In genomic region chrX:154804564-154804956, GRCh38 we compare ENCODE assay signal across 9 cellular contexts. TPM values are rescaled to one million over a fixed set of nuclear protein-coding genes. Genes with fewer than 3 reads are reported as not detected.
DNase-seq lines count a peak whose midpoint lies in the region; ATAC-seq and TF ChIP-seq lines count a peak whose summit lies in the region.
"Had no signal": no experiment of that assay in that cellular context is flagged by ENCODE, and none has a peak within 500 bp of the region (broad histone marks: within the 10 kb centered on the region; RNA-seq: fewer than 3 reads in every experiment).

No MANE protein-coding gene starts in this region.

- no peaks in the 10 kb centered on the region for H3F3A ChIP-seq in smooth muscle cell (ENCODE audit: low read depth)

- H3K4me1 ChIP-seq in HAP-1 (peaks cover 24% of the 10 kb centered on the region), hepatocyte (ENCODE audit: insufficient read depth) (peaks cover 9% of the 10 kb centered on the region), smooth muscle cell (ENCODE audit: low read depth) (no peaks in the 10 kb centered on the region)

- H3K79me2 ChIP-seq in hepatocyte = peaks cover 3% of the 10 kb centered on the region
- H3K79me2 ChIP-seq in smooth muscle cell (ENCODE audit: low read depth) = no peaks in the 10 kb centered on the region

- H4K20me1 ChIP-seq in hepatocyte (ENCODE audit: insufficient read depth, poor library complexity, severe bottlenecking) (no peaks in the 10 kb centered on the region), smooth muscle cell (ENCODE audit: low read depth) (no peaks in the 10 kb centered on the region)

- WGBS in hepatocyte (ENCODE audit: low lambda C conversion rate, missing lambda C conversion rate) = 39% methylated on average over 5 of the region's 5 CpGs
- WGBS in smooth muscle cell (ENCODE audit: low lambda C conversion rate) = 35% methylated on average over 5 of the region's 5 CpGs

- H2AFZ ChIP-seq in hepatocyte (peak overlapping the region; percentile 10), smooth muscle cell (ENCODE audit: low read depth) (peak overlapping the region; percentile 85)

- no peak for DNase-seq in HAP-1 (ENCODE audit: low spot score in 2 of 2)
- no peak for DNase-seq in activated CD4-positive, alpha-beta memory T cell treated with anti-CD3 and anti-CD28 coated beads for 36 hours
- no peak for DNase-seq in hepatocyte (ENCODE audit: low spot score)
- no peak for DNase-seq in smooth muscle cell (lab: John Stamatoyannopoulos, UW; ENCODE audit: unreplicated experiment)
- no peak for DNase-seq in NCI-H1048 (lab: John Stamatoyannopoulos, UW)
- no peak for DNase-seq in stimulated activated naive CD4-positive, alpha-beta T cell (lab: John Stamatoyannopoulos, UW)
- no peak for DNase-seq in germinal center (ENCODE audit: low spot score)

- peaks cover 38% of the 10 kb centered on the region for H3K4me1 Mint-ChIP-seq in activated CD4-positive, alpha-beta memory T cell treated with anti-CD3 and anti-CD28 coated beads for 36 hours (ENCODE audit: low read depth)

- H3K4me3 ChIP-seq in HAP-1 (peak overlapping the region; percentile 61), hepatocyte (peak overlapping the region; percentile 40), smooth muscle cell (peak overlapping the region; percentile 61)

- H3K27me3 Mint-ChIP-seq in activated CD4-positive, alpha-beta memory T cell treated with anti-CD3 and anti-CD28 coated beads for 36 hours = no peaks in the 10 kb centered on the region

- H3K27ac ChIP-seq in hepatocyte (peak overlapping the region; percentile 22), smooth muscle cell (ENCODE audit: low read depth) (peak overlapping the region; percentile 35)

- ATAC-seq in GM19023 (IDR thresholded peaks at IDR 0.05; ENCODE audit: unreplicated experiment) = no peak

- H3K9me3 ChIP-seq in HAP-1 = no peaks in the 10 kb centered on the region; the same call in 1 of the 2 replicates
- no peaks in the 10 kb centered on the region for H3K9me3 ChIP-seq in hepatocyte (ENCODE audit: low read depth)
- H3K9me3 ChIP-seq in smooth muscle cell (replicated peaks; ENCODE audit: low read depth) = peaks cover 2% of the 10 kb centered on the region

- no peaks in the 10 kb centered on the region for H3K9me2 ChIP-seq in hepatocyte (replicated peaks; ENCODE audit: insufficient read depth)

- in situ Hi-C loops in HAP-1 (cut with MboI; ENCODE audit: low sequenced_read_pairs) = no loop called here

- H3K9me3 Mint-ChIP-seq in activated CD4-positive, alpha-beta memory T cell treated with anti-CD3 and anti-CD28 coated beads for 36 hours = no peaks in the 10 kb centered on the region

- H3K4me2 ChIP-seq in hepatocyte = peak overlapping the region; percentile 87
- H3K4me2 ChIP-seq in smooth muscle cell = peak overlapping the region; percentile 87

- intact Hi-C loops in activated CD4-positive, alpha-beta memory T cell treated with anti-CD3 and anti-CD28 coated beads for 36 hours (cut with micrococcal nuclease) = no loop called here

- no peaks in the 10 kb centered on the region for H3K36me3 Mint-ChIP-seq in activated CD4-positive, alpha-beta memory T cell treated with anti-CD3 and anti-CD28 coated beads for 36 hours

- POLR2A ChIA-PET in activated CD4-positive, alpha-beta memory T cell treated with anti-CD3 and anti-CD28 coated beads for 36 hours (lab: Charles Lee) = interaction anchor here (1.7 kb wide), 1 partner anchor 28 kb away, joined by 4 read pairs; no protein-coding TSS in a partner anchor

- H3K36me3 ChIP-seq in HAP-1 (replicated peaks) (no peaks in the 10 kb centered on the region), hepatocyte (replicated peaks; ENCODE audit: insufficient read depth, low read depth) (no peaks in the 10 kb centered on the region), smooth muscle cell (ENCODE audit: low read depth) (no peaks in the 10 kb centered on the region)

- CTCF ChIA-PET in activated CD4-positive, alpha-beta memory T cell treated with anti-CD3 and anti-CD28 coated beads for 36 hours (lab: Charles Lee) = interaction anchor here (1.0 kb wide), 1 partner anchor 76 kb away, joined by 3 read pairs; no protein-coding TSS in a partner anchor

- no peak overlapping the region for H3K9ac ChIP-seq in smooth muscle cell (ENCODE audit: low read depth)

- H3K27ac Mint-ChIP-seq in activated CD4-positive, alpha-beta memory T cell treated with anti-CD3 and anti-CD28 coated beads for 36 hours = no peak overlapping the region

- H3K4me3 Mint-ChIP-seq in activated CD4-positive, alpha-beta memory T cell treated with anti-CD3 and anti-CD28 coated beads for 36 hours = peak overlapping the region; percentile 76

- H3K27me3 ChIP-seq in HAP-1 (ENCODE audit: low read depth) (no peaks in the 10 kb centered on the region), hepatocyte (no peaks in the 10 kb centered on the region), smooth muscle cell (ENCODE audit: low read depth) (no peaks in the 10 kb centered on the region)

- TF ChIP-seq CTCF in hepatocyte (IDR thresholded peaks at IDR 0.05; ENCODE audit: poor library complexity) (no peak), smooth muscle cell (IDR thresholded peaks at IDR 0.05; ENCODE audit: borderline replicate concordance, insufficient read depth, poor library complexity, severe bottlenecking) (no peak)

RNA-seq across cellular contexts. Expression of gene MPP1, which starts 0.7 kb away (rescaled TPM):
- 10 to 100 TPM; 22.6 to 24.2 TPM for total RNA-seq in activated CD4-positive, alpha-beta memory T cell treated with anti-CD3 and anti-CD28 coated beads for 36 hours
- total RNA-seq in hepatocyte (18.7 and 20.4 TPM in 2 replicates), smooth muscle cell (15.1 and 21.0 TPM in 2 replicates)
- polyA plus RNA-seq in hepatocyte (11.4 and 15.0 TPM in 2 replicates), smooth muscle cell (11.6 and 17.5 TPM in 2 replicates)

RNA-seq across cellular contexts. Expression of gene SMIM9, which starts 29.9 kb away (rescaled TPM):
- not detected for total RNA-seq in activated CD4-positive, alpha-beta memory T cell treated with anti-CD3 and anti-CD28 coated beads for 36 hours
- not detected in 2 replicates for total RNA-seq in hepatocyte
- not detected in 2 replicates for polyA plus RNA-seq in hepatocyte
- total RNA-seq in smooth muscle cell = not detected in 2 replicates
- polyA plus RNA-seq in smooth muscle cell = not detected in 2 replicates
- total RNA-seq: sciatic nerve had no signal

RNA-seq across cellular contexts. Expression of gene DKC1, which starts 41.9 kb away (rescaled TPM):
- 10 to 100 TPM; 94.0 to 95.5 TPM for total RNA-seq in activated CD4-positive, alpha-beta memory T cell treated with anti-CD3 and anti-CD28 coated beads for 36 hours
- 27.8 and 32.1 TPM in 2 replicates for total RNA-seq in hepatocyte
- 38.9 and 43.0 TPM in 2 replicates for polyA plus RNA-seq in hepatocyte
- total RNA-seq in smooth muscle cell = 18.7 and 23.4 TPM in 2 replicates
- 31.2 and 35.1 TPM in 2 replicates for polyA plus RNA-seq in smooth muscle cell

RNA-seq across cellular contexts. Expression of gene GAB3, which starts 53.7 kb away (rescaled TPM):
- total RNA-seq in activated CD4-positive, alpha-beta memory T cell treated with anti-CD3 and anti-CD28 coated beads for 36 hours = 1 to 10 TPM; 3.4 to 3.7 TPM
- total RNA-seq in hepatocyte (0.44 and 0.50 TPM in 2 replicates), smooth muscle cell (0.63 and 0.72 TPM in 2 replicates)
- polyA plus RNA-seq in hepatocyte (0.21 and 0.50 TPM in 2 replicates), smooth muscle cell (0.39 and 0.80 TPM in 2 replicates)
